2 cellular contexts compared by ENCODE assay signal in the genomic region with DNA sequence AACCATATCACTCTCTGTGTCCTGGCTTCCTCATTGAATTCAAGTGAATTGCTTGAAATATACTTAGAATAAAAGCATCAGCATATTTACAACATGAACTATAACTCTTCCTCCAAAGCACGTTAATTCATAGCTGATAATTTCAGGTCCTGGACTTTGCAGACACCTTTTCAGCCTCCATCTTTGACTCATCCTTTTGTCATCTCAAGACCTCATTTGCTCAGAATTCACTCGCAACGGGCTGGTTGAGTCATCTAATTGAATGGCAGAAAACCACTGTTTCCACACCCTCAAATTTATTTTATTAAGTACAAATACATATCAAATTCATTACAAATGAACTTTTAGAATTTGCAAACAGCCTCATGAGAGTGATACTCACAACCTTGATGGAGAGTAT.
TF ChIP-seq lines count a peak whose summit lies in the region.

No MANE protein-coding gene starts in this region.

TF ChIP-seq in SK-N-SH treated with all-trans-retinoic acid at 6 μM for 48 hours, 23 proteins besides CTCF, POLR2A, EP300 and RAD21:
- TF ChIP-seq, protein P1, sequence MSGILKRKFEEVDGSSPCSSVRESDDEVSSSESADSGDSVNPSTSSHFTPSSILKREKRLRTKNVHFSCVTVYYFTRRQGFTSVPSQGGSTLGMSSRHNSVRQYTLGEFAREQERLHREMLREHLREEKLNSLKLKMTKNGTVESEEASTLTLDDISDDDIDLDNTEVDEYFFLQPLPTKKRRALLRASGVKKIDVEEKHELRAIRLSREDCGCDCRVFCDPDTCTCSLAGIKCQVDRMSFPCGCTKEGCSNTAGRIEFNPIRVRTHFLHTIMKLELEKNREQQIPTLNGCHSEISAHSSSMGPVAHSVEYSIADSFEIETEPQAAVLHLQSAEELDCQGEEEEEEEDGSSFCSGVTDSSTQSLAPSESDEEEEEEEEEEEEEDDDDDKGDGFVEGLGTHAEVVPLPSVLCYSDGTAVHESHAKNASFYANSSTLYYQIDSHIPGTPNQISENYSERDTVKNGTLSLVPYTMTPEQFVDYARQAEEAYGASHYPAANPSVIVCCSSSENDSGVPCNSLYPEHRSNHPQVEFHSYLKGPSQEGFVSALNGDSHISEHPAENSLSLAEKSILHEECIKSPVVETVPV (CRISPR knock-in tag; IDR thresholded peaks at IDR 0.05), result no peak
- TF ChIP-seq, protein P2, sequence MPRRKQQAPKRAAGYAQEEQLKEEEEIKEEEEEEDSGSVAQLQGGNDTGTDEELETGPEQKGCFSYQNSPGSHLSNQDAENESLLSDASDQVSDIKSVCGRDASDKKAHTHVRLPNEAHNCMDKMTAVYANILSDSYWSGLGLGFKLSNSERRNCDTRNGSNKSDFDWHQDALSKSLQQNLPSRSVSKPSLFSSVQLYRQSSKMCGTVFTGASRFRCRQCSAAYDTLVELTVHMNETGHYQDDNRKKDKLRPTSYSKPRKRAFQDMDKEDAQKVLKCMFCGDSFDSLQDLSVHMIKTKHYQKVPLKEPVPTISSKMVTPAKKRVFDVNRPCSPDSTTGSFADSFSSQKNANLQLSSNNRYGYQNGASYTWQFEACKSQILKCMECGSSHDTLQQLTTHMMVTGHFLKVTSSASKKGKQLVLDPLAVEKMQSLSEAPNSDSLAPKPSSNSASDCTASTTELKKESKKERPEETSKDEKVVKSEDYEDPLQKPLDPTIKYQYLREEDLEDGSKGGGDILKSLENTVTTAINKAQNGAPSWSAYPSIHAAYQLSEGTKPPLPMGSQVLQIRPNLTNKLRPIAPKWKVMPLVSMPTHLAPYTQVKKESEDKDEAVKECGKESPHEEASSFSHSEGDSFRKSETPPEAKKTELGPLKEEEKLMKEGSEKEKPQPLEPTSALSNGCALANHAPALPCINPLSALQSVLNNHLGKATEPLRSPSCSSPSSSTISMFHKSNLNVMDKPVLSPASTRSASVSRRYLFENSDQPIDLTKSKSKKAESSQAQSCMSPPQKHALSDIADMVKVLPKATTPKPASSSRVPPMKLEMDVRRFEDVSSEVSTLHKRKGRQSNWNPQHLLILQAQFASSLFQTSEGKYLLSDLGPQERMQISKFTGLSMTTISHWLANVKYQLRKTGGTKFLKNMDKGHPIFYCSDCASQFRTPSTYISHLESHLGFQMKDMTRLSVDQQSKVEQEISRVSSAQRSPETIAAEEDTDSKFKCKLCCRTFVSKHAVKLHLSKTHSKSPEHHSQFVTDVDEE (CRISPR knock-in tag; IDR thresholded peaks at IDR 0.05), result no peak
- TF ChIP-seq, protein P3, sequence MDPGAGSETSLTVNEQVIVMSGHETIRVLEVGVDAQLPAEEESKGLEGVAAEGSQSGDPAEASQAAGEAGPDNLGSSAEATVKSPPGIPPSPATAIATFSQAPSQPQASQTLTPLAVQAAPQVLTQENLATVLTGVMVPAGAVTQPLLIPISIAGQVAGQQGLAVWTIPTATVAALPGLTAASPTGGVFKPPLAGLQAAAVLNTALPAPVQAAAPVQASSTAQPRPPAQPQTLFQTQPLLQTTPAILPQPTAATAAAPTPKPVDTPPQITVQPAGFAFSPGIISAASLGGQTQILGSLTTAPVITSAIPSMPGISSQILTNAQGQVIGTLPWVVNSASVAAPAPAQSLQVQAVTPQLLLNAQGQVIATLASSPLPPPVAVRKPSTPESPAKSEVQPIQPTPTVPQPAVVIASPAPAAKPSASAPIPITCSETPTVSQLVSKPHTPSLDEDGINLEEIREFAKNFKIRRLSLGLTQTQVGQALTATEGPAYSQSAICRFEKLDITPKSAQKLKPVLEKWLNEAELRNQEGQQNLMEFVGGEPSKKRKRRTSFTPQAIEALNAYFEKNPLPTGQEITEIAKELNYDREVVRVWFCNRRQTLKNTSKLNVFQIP (CRISPR knock-in tag; IDR thresholded peaks at IDR 0.05; ENCODE audit: borderline replicate concordance, low read depth), result no peak
- TF ChIP-seq ISL1 (CRISPR knock-in tag; IDR thresholded peaks at IDR 0.05) (0 out of 2 replicates have a peak, but pooled peaks have one; percentile 16), RARB (CRISPR knock-in tag; IDR thresholded peaks at IDR 0.05) (no peak)
TF ChIP-seq in SK-N-SH treated with all-trans-retinoic acid at 6 μM for 48 hours: peak in this region for 1.

TF ChIP-seq in SK-N-SH, 30 proteins besides CTCF, POLR2A, EP300 and RAD21:
- TF ChIP-seq, protein P4, sequence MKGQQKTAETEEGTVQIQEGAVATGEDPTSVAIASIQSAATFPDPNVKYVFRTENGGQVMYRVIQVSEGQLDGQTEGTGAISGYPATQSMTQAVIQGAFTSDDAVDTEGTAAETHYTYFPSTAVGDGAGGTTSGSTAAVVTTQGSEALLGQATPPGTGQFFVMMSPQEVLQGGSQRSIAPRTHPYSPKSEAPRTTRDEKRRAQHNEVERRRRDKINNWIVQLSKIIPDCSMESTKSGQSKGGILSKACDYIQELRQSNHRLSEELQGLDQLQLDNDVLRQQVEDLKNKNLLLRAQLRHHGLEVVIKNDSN (IDR thresholded peaks at IDR 0.05; ENCODE audit: borderline replicate concordance, low read depth), result no peak
- no peak for TF ChIP-seq FOSL2 (IDR thresholded peaks at IDR 0.05; ENCODE audit: borderline replicate concordance, low read depth)
- TF ChIP-seq GABPA (IDR thresholded peaks at IDR 0.05; ENCODE audit: low read depth), result no peak
- no peak for TF ChIP-seq TCF12 (IDR thresholded peaks at IDR 0.05)
- TF ChIP-seq, protein P5, sequence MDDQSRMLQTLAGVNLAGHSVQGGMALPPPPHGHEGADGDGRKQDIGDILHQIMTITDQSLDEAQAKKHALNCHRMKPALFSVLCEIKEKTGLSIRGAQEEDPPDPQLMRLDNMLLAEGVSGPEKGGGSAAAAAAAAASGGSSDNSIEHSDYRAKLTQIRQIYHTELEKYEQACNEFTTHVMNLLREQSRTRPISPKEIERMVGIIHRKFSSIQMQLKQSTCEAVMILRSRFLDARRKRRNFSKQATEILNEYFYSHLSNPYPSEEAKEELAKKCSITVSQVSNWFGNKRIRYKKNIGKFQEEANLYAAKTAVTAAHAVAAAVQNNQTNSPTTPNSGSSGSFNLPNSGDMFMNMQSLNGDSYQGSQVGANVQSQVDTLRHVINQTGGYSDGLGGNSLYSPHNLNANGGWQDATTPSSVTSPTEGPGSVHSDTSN (IDR thresholded peaks at IDR 0.05), result no peak
TF ChIP-seq in SK-N-SH: peak in this region for 0.
